In the genomic region with DNA sequence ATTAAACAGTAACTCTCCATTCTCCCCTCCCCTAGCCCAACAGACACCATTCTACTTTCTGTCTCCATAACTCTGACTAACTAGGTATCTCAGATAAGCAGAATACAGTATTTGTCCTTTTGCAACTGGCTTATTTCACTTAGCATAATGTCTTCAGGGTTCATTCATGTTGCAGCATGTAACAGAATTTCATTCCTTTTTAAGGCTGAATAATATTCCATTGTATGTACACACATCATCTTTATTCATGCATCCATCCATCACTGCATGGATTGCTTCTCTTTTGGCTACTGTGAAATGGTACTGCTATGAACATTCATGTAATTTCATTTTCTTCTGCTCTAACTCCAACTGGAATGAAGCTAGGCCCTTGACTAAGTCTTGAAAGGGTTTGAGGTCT, we compare ENCODE assay signal across 16 cellular contexts. TPM values are rescaled to one million over a fixed set of nuclear protein-coding genes. Genes with fewer than 3 reads are reported as not detected.
DNase-seq lines count a peak whose midpoint lies in the region; ATAC-seq and TF ChIP-seq lines count a peak whose summit lies in the region.
"Had no signal": no experiment of that assay in that cellular context is flagged by ENCODE, and none has a peak within 500 bp of the region (broad histone marks: within the 10 kb centered on the region; RNA-seq: fewer than 3 reads in every experiment).

No MANE protein-coding gene starts in this region.

- peak overlapping the region in 3 of 4 donors; percentile 92 to 99 (median 97) for H3K4me3 Mint-ChIP-seq in CD4-positive, CD25-positive, alpha-beta regulatory T cell
- H3K4me3 Mint-ChIP-seq in H9 = peak overlapping the region; percentile 21 to 100; a peak in 1 of 5 replicates
- peak overlapping the region; percentile 100 for H3K4me3 Mint-ChIP-seq in activated T-helper 1 cell treated with anti-CD3 and anti-CD28 coated beads, Interleukin-12 subunit alpha, Interleukin-12 subunit beta, Interleukin-2, Interleukin-4 antibody, amounts not matched to agents 30 ng/mL and 10 ng/mL and 1 ng/mL, durations not matched to agents 14 hours and 24 hours and 36 hours
- H3K4me3 Mint-ChIP-seq in naive thymus-derived CD8-positive, alpha-beta T cell = peak overlapping the region in 5 of 10 donors; percentile 2 to 100 (median 36)

- no peak overlapping the region for H3K23ac ChIP-seq in H9 (ENCODE audit: insufficient read length, low read depth, low read length)

- intact Hi-C loops in activated T-helper 1 cell treated with anti-CD3 and anti-CD28 coated beads, Interleukin-12 subunit alpha, Interleukin-12 subunit beta, Interleukin-2, Interleukin-4 antibody, amounts not matched to agents 30 ng/mL and 10 ng/mL and 1 ng/mL, durations not matched to agents 14 hours and 24 hours and 36 hours (cut with micrococcal nuclease) = no loop called here

- no peak overlapping the region for H3K18ac ChIP-seq in H9 (ENCODE audit: insufficient read length, low read depth, low read length)

- H3K36me3 ChIP-seq in CD4-positive, CD25-positive, alpha-beta regulatory T cell (ENCODE audit: control insufficient read depth, insufficient read depth, low read length) = peaks cover 3% of the 10 kb centered on the region
- H3K36me3 ChIP-seq: prostate gland, upper lobe of right lung had no signal

- H4K8ac ChIP-seq in H9 (replicated peaks; ENCODE audit: insufficient read length, low read depth, low read length) = no peak overlapping the region

- H4K5ac ChIP-seq in H9 (ENCODE audit: insufficient read length, low read depth, low read length) = no peak overlapping the region

- no peaks in the 10 kb centered on the region for H4K20me1 ChIP-seq in H9 (ENCODE audit: control insufficient read depth, insufficient read depth, insufficient read length)

- peaks cover 22 to 52% (median 38%) of the 10 kb centered on the region in 4 donors for H3K4me1 Mint-ChIP-seq in CD4-positive, CD25-positive, alpha-beta regulatory T cell
- H3K4me1 Mint-ChIP-seq in H9 = peaks cover 26 to 33% of the 10 kb centered on the region in 2 experiments
- peaks cover 40% of the 10 kb centered on the region for H3K4me1 Mint-ChIP-seq in activated T-helper 1 cell treated with anti-CD3 and anti-CD28 coated beads, Interleukin-12 subunit alpha, Interleukin-12 subunit beta, Interleukin-2, Interleukin-4 antibody, amounts not matched to agents 30 ng/mL and 10 ng/mL and 1 ng/mL, durations not matched to agents 14 hours and 24 hours and 36 hours (ENCODE audit: low read depth)
- H3K4me1 Mint-ChIP-seq in naive thymus-derived CD8-positive, alpha-beta T cell = peaks cover 29 to 56% (median 47%) of the 10 kb centered on the region in 4 donors

- no peak for ATAC-seq in CD4-positive, CD25-positive, alpha-beta regulatory T cell (ENCODE audit: low read depth in 2 of 2)
- no peak for ATAC-seq in naive thymus-derived CD8-positive, alpha-beta T cell
- no peak for ATAC-seq in HG02759 (IDR thresholded peaks at IDR 0.05; ENCODE audit: unreplicated experiment)
- ATAC-seq: upper lobe of right lung had no signal

- no peak overlapping the region for H3K4me3 ChIP-seq in CD4-positive, CD25-positive, alpha-beta regulatory T cell (ENCODE audit: low read depth, low read length)
- H3K4me3 ChIP-seq: prostate gland had no signal

- H3T11ph ChIP-seq in H9 (ENCODE audit: low read length) = no peak overlapping the region

- H3K79me2 ChIP-seq in H9 (ENCODE audit: insufficient read depth, low read length) = peaks cover 9% of the 10 kb centered on the region; the same call in 1 of the 2 replicates

- H3K4ac ChIP-seq in H9 (ENCODE audit: low read depth, low read length) = no peak overlapping the region

- no peak overlapping the region for H2BK120ac ChIP-seq in H9 (ENCODE audit: low read depth, low read length, poor library complexity, severe bottlenecking)

- H4K91ac ChIP-seq in H9 (ENCODE audit: insufficient read length, low read depth, low read length) = no peak overlapping the region

- H2BK5ac ChIP-seq in H9 (ENCODE audit: insufficient read length, low read length) = no peak overlapping the region

- no peak overlapping the region for H3K4me2 ChIP-seq in H9 (ENCODE audit: insufficient read depth, insufficient read length, low read length)

- no peak for DNase-seq in CD4-positive, CD25-positive, alpha-beta regulatory T cell
- DNase-seq in H9 = no peak
- DNase-seq in activated T-helper 1 cell treated with anti-CD3 and anti-CD28 coated beads, Interleukin-12 subunit alpha, Interleukin-12 subunit beta, Interleukin-2, Interleukin-4 antibody, amounts not matched to agents 30 ng/mL and 10 ng/mL and 1 ng/mL, durations not matched to agents 14 hours and 24 hours and 36 hours (ENCODE audit: low spot score) = no peak
- no peak for DNase-seq in naive thymus-derived CD8-positive, alpha-beta T cell
- DNase-seq in SW480 (ENCODE audit: low spot score) = no peak
- DNase-seq in NOMO-1 treated with dmso at 0.1 percent for 144 hours (lab: John Stamatoyannopoulos, UW; ENCODE audit: unreplicated experiment) = no peak
- no peak for DNase-seq in NCI-H1694 treated with DMSO at 0.1 percent for 48 hours (lab: John Stamatoyannopoulos, UW)
- DNase-seq: activated CD4-positive, alpha-beta T cell treated with anti-CD3 and anti-CD28 coated beads for 4 hours; activated T-cell treated with anti-CD3 and anti-CD28 coated beads, Interleukin-2, amount 50 U/mL, for 1 hour; amygdala; C1 segment of cervical spinal cord; stimulated activated naive CD4-positive, alpha-beta T cell treated with Interleukin-2 at 50 U/mL for 16 hours; upper lobe of right lung had no signal

- H3K9me3 Mint-ChIP-seq in CD4-positive, CD25-positive, alpha-beta regulatory T cell = no peaks in the 10 kb centered on the region
- no peaks in the 10 kb centered on the region; a peak in 1 of 5 replicates for H3K9me3 Mint-ChIP-seq in H9
- no peaks in the 10 kb centered on the region for H3K9me3 Mint-ChIP-seq in activated T-helper 1 cell treated with anti-CD3 and anti-CD28 coated beads, Interleukin-12 subunit alpha, Interleukin-12 subunit beta, Interleukin-2, Interleukin-4 antibody, amounts not matched to agents 30 ng/mL and 10 ng/mL and 1 ng/mL, durations not matched to agents 14 hours and 24 hours and 36 hours
- no peaks in the 10 kb centered on the region for H3K9me3 Mint-ChIP-seq in naive thymus-derived CD8-positive, alpha-beta T cell

- H2BK12ac ChIP-seq in H9 (ENCODE audit: insufficient read length, low read depth, low read length) = no peak overlapping the region

- no peaks in the 10 kb centered on the region for H3K27me3 Mint-ChIP-seq in CD4-positive, CD25-positive, alpha-beta regulatory T cell
- peaks cover 2% of the 10 kb centered on the region; the same call in 1 of the 2 replicates for H3K27me3 Mint-ChIP-seq in H9 (ENCODE audit: low read depth)
- H3K27me3 Mint-ChIP-seq in activated T-helper 1 cell treated with anti-CD3 and anti-CD28 coated beads, Interleukin-12 subunit alpha, Interleukin-12 subunit beta, Interleukin-2, Interleukin-4 antibody, amounts not matched to agents 30 ng/mL and 10 ng/mL and 1 ng/mL, durations not matched to agents 14 hours and 24 hours and 36 hours (ENCODE audit: insufficient read depth) = no peaks in the 10 kb centered on the region
- no peaks in the 10 kb centered on the region for H3K27me3 Mint-ChIP-seq in naive thymus-derived CD8-positive, alpha-beta T cell

- no peaks in the 10 kb centered on the region for H3K9me3 ChIP-seq in CD4-positive, CD25-positive, alpha-beta regulatory T cell (ENCODE audit: control insufficient read depth in 2 of 2, low read length in 2 of 2)
- H3K9me3 ChIP-seq in H9 (ENCODE audit: control insufficient read depth, low read depth, low read length) = no peaks in the 10 kb centered on the region
- H3K9me3 ChIP-seq: prostate gland, upper lobe of right lung had no signal

- no peak overlapping the region for H2AFZ ChIP-seq in H9 (ENCODE audit: low read length)

- no peak overlapping the region for H3K14ac ChIP-seq in H9 (ENCODE audit: insufficient read depth, low read length)

- H3K27ac Mint-ChIP-seq in CD4-positive, CD25-positive, alpha-beta regulatory T cell = peak overlapping the region in 2 of 3 donors; percentile 20 to 89
- H3K27ac Mint-ChIP-seq in H9 = no peak overlapping the region
- H3K27ac Mint-ChIP-seq in activated T-helper 1 cell treated with anti-CD3 and anti-CD28 coated beads, Interleukin-12 subunit alpha, Interleukin-12 subunit beta, Interleukin-2, Interleukin-4 antibody, amounts not matched to agents 30 ng/mL and 10 ng/mL and 1 ng/mL, durations not matched to agents 14 hours and 24 hours and 36 hours = peak overlapping the region; percentile 30
- H3K27ac Mint-ChIP-seq in naive thymus-derived CD8-positive, alpha-beta T cell = peak overlapping the region in 7 of 10 donors; percentile 20 to 100 (median 56)

- H3K27me3 ChIP-seq in CD4-positive, CD25-positive, alpha-beta regulatory T cell (ENCODE audit: control insufficient read depth, insufficient read depth, low read length) = no peaks in the 10 kb centered on the region
- no peaks in the 10 kb centered on the region for H3K27me3 ChIP-seq in H9 (ENCODE audit: insufficient read depth, low read length)
- H3K27me3 ChIP-seq: upper lobe of right lung had no signal

- no peak overlapping the region for H2AK5ac ChIP-seq in H9 (ENCODE audit: insufficient read length, low read length)

- no peak overlapping the region for H3K9ac ChIP-seq in H9 (ENCODE audit: extremely low read depth, insufficient read length, low read length)

- peaks cover 20% of the 10 kb centered on the region for H3K4me1 ChIP-seq in CD4-positive, CD25-positive, alpha-beta regulatory T cell (ENCODE audit: control insufficient read depth, insufficient read depth, low read length, poor library complexity, severe bottlenecking)
- H3K4me1 ChIP-seq in H9 (ENCODE audit: insufficient read depth, low read length) = no peaks in the 10 kb centered on the region

- H3K79me1 ChIP-seq in H9 (ENCODE audit: insufficient read depth, low read depth, low read length, poor library complexity, severe bottlenecking) = peaks cover 3% of the 10 kb centered on the region

- H2BK20ac ChIP-seq in H9 (ENCODE audit: low read depth, low read length, poor library complexity, severe bottlenecking) = no peak overlapping the region

- no peak overlapping the region for H2BK15ac ChIP-seq in H9 (ENCODE audit: low read depth, low read length)

- TF ChIP-seq CTCF in H9 (conservative IDR thresholded peaks at IDR 0.05) = no peak

- no peak overlapping the region for H3K27ac ChIP-seq in CD4-positive, CD25-positive, alpha-beta regulatory T cell (ENCODE audit: insufficient read depth, low read length, poor library complexity, severe bottlenecking)
- no peak overlapping the region for H3K27ac ChIP-seq in H9 (ENCODE audit: insufficient read length, low read depth, low read length)
- H3K27ac ChIP-seq: HL-60, prostate gland, upper lobe of right lung had no signal

- no peak overlapping the region for H3K56ac ChIP-seq in H9 (ENCODE audit: insufficient read length, low read depth, low read length)

- POLR2A ChIA-PET in naive thymus-derived CD8-positive, alpha-beta T cell (lab: Charles Lee) = no interaction called here

- peaks cover 16% of the 10 kb centered on the region for H3K23me2 ChIP-seq in H9 (ENCODE audit: insufficient read length, low read depth, low read length, poor library complexity, severe bottlenecking)

- H3K36me3 Mint-ChIP-seq in CD4-positive, CD25-positive, alpha-beta regulatory T cell = no peaks in the 10 kb centered on the region
- peaks cover 0 to 8% (median 8%) of the 10 kb centered on the region in 3 experiments; a peak in 5 of 7 replicates for H3K36me3 Mint-ChIP-seq in H9 (ENCODE audit: insufficient read depth in 1 of 3, low read depth in 3 of 3)
- peaks cover 14% of the 10 kb centered on the region for H3K36me3 Mint-ChIP-seq in activated T-helper 1 cell treated with anti-CD3 and anti-CD28 coated beads, Interleukin-12 subunit alpha, Interleukin-12 subunit beta, Interleukin-2, Interleukin-4 antibody, amounts not matched to agents 30 ng/mL and 10 ng/mL and 1 ng/mL, durations not matched to agents 14 hours and 24 hours and 36 hours (ENCODE audit: low read depth)
- peaks cover 0 to 8% (median 0%) of the 10 kb centered on the region in 3 donors for H3K36me3 Mint-ChIP-seq in naive thymus-derived CD8-positive, alpha-beta T cell

RNA-seq across cellular contexts. Expression of a gene that starts 2.0 kb away (rescaled TPM):
- 54.2 TPM for total RNA-seq in CD4-positive, CD25-positive, alpha-beta regulatory T cell
- polyA plus RNA-seq in CD4-positive, CD25-positive, alpha-beta regulatory T cell = 1 to 10 TPM; 1.0 to 4.3 (median 2.2) TPM
- 38.0 and 42.2 TPM in 2 replicates for total RNA-seq in H9 (2021)
- total RNA-seq in activated T-helper 1 cell treated with anti-CD3 and anti-CD28 coated beads, Interleukin-12 subunit alpha, Interleukin-12 subunit beta, Interleukin-2, Interleukin-4 antibody, amounts not matched to agents 30 ng/mL and 10 ng/mL and 1 ng/mL, durations not matched to agents 14 hours and 24 hours and 36 hours = 33.7 and 35.1 TPM in 2 replicates
- total RNA-seq in naive thymus-derived CD8-positive, alpha-beta T cell = 10 to 100 TPM; 49.7 to 63.8 TPM
- polyA plus RNA-seq in naive thymus-derived CD8-positive, alpha-beta T cell = 1 to 10 TPM; 3.0 to 3.9 (median 3.8) TPM

Comparison
In these comparisons a context has a peak if more than half of its experiments do, and no peak if none do; other contexts are left out.
1. H3K27ac Mint-ChIP-seq: peak in CD4-positive, CD25-positive, alpha-beta regulatory T cell (2 of 3), activated T-helper 1 cell treated with anti-CD3 and anti-CD28 coated beads, Interleukin-12 subunit alpha, Interleukin-12 subunit beta, Interleukin-2, Interleukin-4 antibody, amounts not matched to agents 30 ng/mL and 10 ng/mL and 1 ng/mL, durations not matched to agents 14 hours and 24 hours and 36 hours (single experiment) and naive thymus-derived CD8-positive, alpha-beta T cell (7 of 10); none in H9 (0 of 3).